ENCODE assay signal across 11 cellular contexts in genomic region chr7:116271161-116271979, GRCh38.
DNase-seq lines count a peak whose midpoint lies in the region; ATAC-seq and TF ChIP-seq lines count a peak whose summit lies in the region.
"Had no signal": no experiment of that assay in that cellular context is flagged by ENCODE, and none has a peak within 500 bp of the region (broad histone marks: within the 10 kb centered on the region; RNA-seq: fewer than 3 reads in every experiment).

No MANE protein-coding gene starts in this region.

- H3K4me3 ChIP-seq in ascending aorta, result peak overlapping the region in 1 of 2 donors; percentile 11
- peak overlapping the region in 1 of 3 donors; percentile 10 for H3K4me3 ChIP-seq in skeletal muscle tissue (ENCODE audit: low read length in 3 of 3)

- peak; percentile 57 to 76 for ATAC-seq in left cardiac atrium
- no peak for ATAC-seq in GM21423 (IDR thresholded peaks at IDR 0.05; ENCODE audit: unreplicated experiment)

- H3K9me3 ChIP-seq in ascending aorta (no peaks in the 10 kb centered on the region), skeletal muscle tissue (ENCODE audit: control insufficient read depth in 3 of 3, low read length in 3 of 3) (no peaks in the 10 kb centered on the region)

- peaks cover 12 to 27% of the 10 kb centered on the region in 2 donors for H3K4me1 ChIP-seq in ascending aorta
- H3K4me1 ChIP-seq in skeletal muscle tissue (ENCODE audit: control insufficient read depth in 3 of 3, insufficient read depth in 3 of 3, low read length in 3 of 3), result peaks cover 12 to 20% (median 17%) of the 10 kb centered on the region in 3 donors

- H3K36me3 ChIP-seq in ascending aorta (no peaks in the 10 kb centered on the region), skeletal muscle tissue (ENCODE audit: control insufficient read depth in 3 of 3, insufficient read depth in 3 of 3, low read length in 3 of 3) (no peaks in the 10 kb centered on the region)

- DNase-seq in GM03348 (ENCODE audit: low spot score) (peak; percentile 18), ascending aorta (ENCODE audit: low spot score in 2 of 2) (no peak), left cardiac atrium (no peak), RPMI8226 (no peak), NCI-H2029 (lab: John Stamatoyannopoulos, UW) (no peak), mesenteric fat pad (ENCODE audit: low spot score) (no peak)
- DNase-seq: activated gamma-delta T cell treated with Interleukin-2 at 50 U/mL for 16 hours, NCI-H510A, nephron progenitor cell had no signal

- no peak for TF ChIP-seq CTCF in ascending aorta (IDR thresholded peaks at IDR 0.05)

- H3K27ac ChIP-seq in ascending aorta (peak overlapping the region; percentile 69), skeletal muscle tissue (ENCODE audit: low read depth, low read length) (peak overlapping the region; percentile 80)

- H3K27me3 ChIP-seq in ascending aorta (no peaks in the 10 kb centered on the region), skeletal muscle tissue (ENCODE audit: control insufficient read depth in 3 of 3, insufficient read depth in 3 of 3, low read length in 3 of 3) (no peaks in the 10 kb centered on the region)

- intact Hi-C loops in ascending aorta (cut with DNase I) (loop anchor here (5.0 kb wide), 3 partner anchors 46 to 256 kb away; partner anchors contain the start of gene CAV1), left cardiac atrium (cut with DNase I) (loop anchor here in 1 of 2 donors (10.0 kb wide), 2 partner anchors 73 to 163 kb away; no protein-coding TSS in a partner anchor)

- H3K9ac ChIP-seq in skeletal muscle tissue (ENCODE audit: low read depth in 1 of 3, low read length in 3 of 3), result peak overlapping the region in 1 of 3 donors; percentile 4
